In the genomic region with DNA sequence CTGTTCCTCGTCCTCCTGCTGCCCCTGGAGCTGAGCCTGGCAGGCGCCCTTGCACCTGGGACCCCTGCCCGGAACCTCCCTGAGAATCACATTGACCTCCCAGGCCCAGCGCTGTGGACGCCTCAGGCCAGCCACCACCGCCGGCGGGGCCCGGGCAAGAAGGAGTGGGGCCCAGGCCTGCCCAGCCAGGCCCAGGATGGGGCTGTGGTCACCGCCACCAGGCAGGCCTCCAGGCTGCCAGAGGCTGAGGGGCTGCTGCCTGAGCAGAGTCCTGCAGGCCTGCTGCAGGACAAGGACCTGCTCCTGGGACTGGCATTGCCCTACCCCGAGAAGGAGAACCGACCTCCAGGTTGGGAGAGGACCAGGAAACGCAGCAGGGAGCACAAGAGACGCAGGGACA, we compare ENCODE assay signal across 21 cellular contexts. TPM values are rescaled to one million over a fixed set of nuclear protein-coding genes. Genes with fewer than 3 reads are reported as not detected.
DNase-seq lines count a peak whose midpoint lies in the region; ATAC-seq, FAIRE-seq and TF ChIP-seq lines count a peak whose summit lies in the region.
"Had no signal": no experiment of that assay in that cellular context is flagged by ENCODE, and none has a peak within 500 bp of the region (broad histone marks: within the 10 kb centered on the region; RNA-seq: fewer than 3 reads in every experiment).

No MANE protein-coding gene starts in this region.

- CTCF ChIA-PET in K562 (lab: Yijun Ruan, JAX; ENCODE audit: low intra/inter-chr PET ratio): interaction anchor here (0.8 kb wide), 1 partner anchor 9 kb away, joined by 3 read pairs; no protein-coding TSS in a partner anchor

- peaks cover 0 to 2% (median 0%) of the 10 kb centered on the region in 11 experiments; a peak in 4 of 22 replicates for H3K27me3 ChIP-seq in BLaER1 treated with 17β-estradiol and CSF1 and Interleukin-3, amounts not matched to agents 10 nM and 100 nM
- H3K27me3 ChIP-seq in K562 (ENCODE audit: control insufficient read depth in 2 of 2, insufficient read depth in 2 of 2, low read length in 2 of 2) (peaks cover 2 to 17% of the 10 kb centered on the region in 2 experiments; a peak in 3 of 5 replicates), SJCRH30 (no peaks in the 10 kb centered on the region)

- TF ChIP-seq CTCF in K562 (IDR thresholded peaks at IDR 0.05 in 2 of 3, conservative IDR thresholded peaks at IDR 0.05 in 1 of 3; ENCODE audit: insufficient read depth in 2 of 3, low read depth in 1 of 3, low read length in 3 of 3) (no peak), natural killer cell (IDR thresholded peaks at IDR 0.05) (no peak)

- no peaks in the 10 kb centered on the region for H3K9me3 ChIP-seq in BLaER1 treated with 17β-estradiol and CSF1 and Interleukin-3, amounts not matched to agents 10 nM and 100 nM (replicated peaks in 1 of 11)
- H3K9me3 ChIP-seq in K562 (replicated peaks; ENCODE audit: control insufficient read depth, insufficient read depth, low read depth, low read length) (no peaks in the 10 kb centered on the region), SJCRH30 (replicated peaks) (no peaks in the 10 kb centered on the region)
- H3K9me3 ChIP-seq: HAP-1 had no signal

- peak overlapping the region in 6 of 11 experiments; percentile 4 to 76 (median 60); a peak in 9 of 22 replicates for H3K27ac ChIP-seq in BLaER1 treated with 17β-estradiol and CSF1 and Interleukin-3, amounts not matched to agents 10 nM and 100 nM
- H3K27ac ChIP-seq in K562 (ENCODE audit: extremely low read depth, low read depth, low read length) (no peak overlapping the region), SJCRH30 (no peak overlapping the region)
- H3K27ac ChIP-seq: KMS-11 had no signal

- H3K4me1 ChIP-seq in BLaER1 treated with 17β-estradiol and CSF1 and Interleukin-3, amounts not matched to agents 10 nM and 100 nM: peaks cover 43 to 83% (median 82%) of the 10 kb centered on the region in 10 experiments
- H3K4me1 ChIP-seq in K562 (replicated peaks in 1 of 2; ENCODE audit: control insufficient read depth in 2 of 2, insufficient read depth in 2 of 2, low read length in 2 of 2) (peaks cover 12 to 54% of the 10 kb centered on the region in 2 experiments), SJCRH30 (peaks cover 8% of the 10 kb centered on the region)

- ATAC-seq in K562: no peak
- no peak for ATAC-seq in natural killer cell
- ATAC-seq: GM12878, GM23338 had no signal

- peak overlapping the region in 6 of 11 experiments; percentile 6 to 68 (median 42); a peak in 6 of 22 replicates for H3K9ac ChIP-seq in BLaER1 treated with 17β-estradiol and CSF1 and Interleukin-3, amounts not matched to agents 10 nM and 100 nM
- peak overlapping the region in 1 of 2 experiments; percentile 62; a peak in 1 of 4 replicates for H3K9ac ChIP-seq in K562 (ENCODE audit: insufficient read depth in 1 of 2, low read depth in 2 of 2, low read length in 2 of 2)
- H3K9ac ChIP-seq: KMS-11 had no signal

- no TSS peak for BruUV-seq in K562 (replicated peaks; lab: Mats Ljungman, UMichigan)

- no peaks in the 10 kb centered on the region for H3K36me3 Mint-ChIP-seq in natural killer cell
- H3K36me3 Mint-ChIP-seq: CD4-positive, CD25-positive, alpha-beta regulatory T cell; CD8-positive, alpha-beta memory T cell had no signal

- H3K9me1 ChIP-seq in K562 (ENCODE audit: control insufficient read depth, insufficient read depth, low read length): no peaks in the 10 kb centered on the region

- peaks cover 0 to 14% of the 10 kb centered on the region in 2 donors for H3K4me1 Mint-ChIP-seq in natural killer cell
- H3K4me1 Mint-ChIP-seq: CD4-positive, CD25-positive, alpha-beta regulatory T cell; CD8-positive, alpha-beta memory T cell had no signal

- TF ChIP-seq EP300 in K562 (IDR thresholded peaks at IDR 0.05; ENCODE audit: low read length): no peak

- no peaks in the 10 kb centered on the region for H3K27me3 Mint-ChIP-seq in natural killer cell (ENCODE audit: low read depth in 2 of 2)

- DNase-seq in K562 (ENCODE audit: extremely low read depth in 1 of 4, low spot score in 3 of 4) (no peak), islet precursor cell (peak; percentile 40), activated T-cell treated with anti-CD3 and anti-CD28 coated beads for 4 hours (no peak), natural killer cell (no peak), SJCRH30 (no peak)
- DNase-seq: ACHN; AML-193; CD4-positive, CD25-positive, alpha-beta regulatory T cell; CD8-positive, alpha-beta memory T cell; COR-L47; DMS 273 treated with DMSO at 0.1 percent for 48 hours; DMS53; DND-41; EL had no signal

- no peak overlapping the region for H2AFZ ChIP-seq in K562 (ENCODE audit: low read depth, low read length)
- H2AFZ ChIP-seq: GM23338 had no signal

- POLR2A ChIA-PET in K562 (lab: Yijun Ruan, JAX): interaction anchor here (0.6 to 2.3 kb wide), 8 partner anchors 16 to 1072 kb away, joined by 3 to 8 read pairs (median 5); no protein-coding TSS in a partner anchor

- peaks cover 0 to 88% (median 70%) of the 10 kb centered on the region in 11 experiments; a peak in 18 of 22 replicates for H4K20me1 ChIP-seq in BLaER1 treated with 17β-estradiol and CSF1 and Interleukin-3, amounts not matched to agents 10 nM and 100 nM
- H4K20me1 ChIP-seq in K562 (replicated peaks; ENCODE audit: control insufficient read depth, insufficient read depth, low read length): no peaks in the 10 kb centered on the region

- 76% methylated on average over 12 of the region's 14 CpGs for WGBS in K562 (ENCODE audit: insufficient coverage, low coverage, missing lambda C conversion rate)

- no peak overlapping the region for H3K4me3 Mint-ChIP-seq in natural killer cell
- H3K4me3 Mint-ChIP-seq: CD4-positive, CD25-positive, alpha-beta regulatory T cell; CD8-positive, alpha-beta memory T cell; GM23338 had no signal

- H3K4me3 ChIP-seq in BLaER1 treated with 17β-estradiol and CSF1 and Interleukin-3, amounts not matched to agents 10 nM and 100 nM: no peak overlapping the region
- H3K4me3 ChIP-seq in K562: no peak overlapping the region
- no peak overlapping the region for H3K4me3 ChIP-seq in SJCRH30
- H3K4me3 ChIP-seq: GM12878, GM23338, HAP-1 had no signal

- FAIRE-seq in K562 (lab: Jason Lieb, UNC): no peak
- FAIRE-seq: GM12878 had no signal

- peak overlapping the region in 9 of 11 experiments; percentile 85 to 97 (median 93); a peak in 19 of 22 replicates for H3K4me2 ChIP-seq in BLaER1 treated with 17β-estradiol and CSF1 and Interleukin-3, amounts not matched to agents 10 nM and 100 nM
- no peak overlapping the region for H3K4me2 ChIP-seq in K562 (ENCODE audit: insufficient read depth, low read length)
- H3K4me2 ChIP-seq: KMS-11 had no signal

- H3K27ac Mint-ChIP-seq in natural killer cell: no peak overlapping the region
- H3K27ac Mint-ChIP-seq: CD4-positive, CD25-positive, alpha-beta regulatory T cell had no signal

- no peak for TF ChIP-seq POLR2A in K562 (conservative IDR thresholded peaks at IDR 0.05)

- intact Hi-C loops in K562 (cut with micrococcal nuclease): loop anchor here (5.0 kb wide), 1 partner anchor 34 kb away; no protein-coding TSS in a partner anchor
- intact Hi-C loops in natural killer cell (cut with micrococcal nuclease): no loop called here

- peaks cover 0 to 72% (median 49%) of the 10 kb centered on the region in 11 experiments; a peak in 17 of 22 replicates for H3K36me3 ChIP-seq in BLaER1 treated with 17β-estradiol and CSF1 and Interleukin-3, amounts not matched to agents 10 nM and 100 nM
- H3K36me3 ChIP-seq in K562 (ENCODE audit: control insufficient read depth, insufficient read depth, low read length): no peaks in the 10 kb centered on the region
- no peaks in the 10 kb centered on the region for H3K36me3 ChIP-seq in SJCRH30
- H3K36me3 ChIP-seq: HAP-1 had no signal

- TF ChIP-seq RAD21 in K562 (CRISPR knock-in tag; conservative IDR thresholded peaks at IDR 0.05 in 1 of 2, IDR thresholded peaks at IDR 0.05 in 1 of 2): no peak

- in situ Hi-C loops in K562 (cut with MboI): no loop called here

- H3K9me3 Mint-ChIP-seq in natural killer cell: no peaks in the 10 kb centered on the region
- H3K9me3 Mint-ChIP-seq: CD8-positive, alpha-beta memory T cell; GM23338 had no signal

- no peaks in the 10 kb centered on the region for H3K79me2 ChIP-seq in K562 (ENCODE audit: control insufficient read depth, insufficient read depth, low read length)

RNA-seq across cellular contexts. Expression of a gene that starts 14.8 kb away (rescaled TPM):
- not detected in 2 replicates for total RNA-seq in K562 (2011; cell fraction: chromatin; rRNA removed; ENCODE audit: low replicate concordance)
- total RNA-seq in K562 (2011; cell fraction: nucleolus; rRNA removed): not detected in 2 replicates
- not detected in 2 replicates for total RNA-seq in K562 (2011; cell fraction: nucleoplasm; rRNA removed)
- not detected in 2 replicates for total RNA-seq in K562 (2014; rRNA removed)
- 0.04 TPM in 1 of 2 replicates, not detected in the other for total RNA-seq in K562 (2014; rRNA removed; fragmentation: Illumina TruSeq; extraction: Trizol)
- under 0.01 TPM in 1 of 2 replicates, not detected in the other for total RNA-seq in K562 (2015; rRNA removed; fragmentation: Illumina TruSeq; extraction: Trizol)
- total RNA-seq in K562 (2021): not detected in 2 replicates
- polyA plus RNA-seq in K562 (2011; rRNA removed): 0.01 TPM in 1 of 2 replicates, not detected in the other
- polyA plus RNA-seq in K562 (2011; cell fraction: cytosol; rRNA removed): 0.01 TPM in 1 of 2 replicates, not detected in the other
- not detected in 2 replicates for polyA plus RNA-seq in K562 (2011; cell fraction: nucleus; rRNA removed)
- polyA plus RNA-seq in K562 (2012): 0.01 TPM in 2 replicates
- polyA plus RNA-seq in K562 (2014; fragmentation: Illumina TruSeq; extraction: Trizol): not detected in 2 replicates
- under 1 TPM in 1 of 2 experiments, not detected in 1; 0.01 TPM for polyA plus RNA-seq in K562 (2014; fragmentation: Nextera tagmentation; extraction: Ambion mirVana)
- 0.01 TPM in 1 of 2 replicates, not detected in the other for polyA plus RNA-seq in K562 (2014; rRNA removed)
- not detected in 2 replicates for polyA minus RNA-seq in K562 (2011; rRNA and poly(A)+ RNA removed)
- not detected in 2 replicates for polyA minus RNA-seq in K562 (2011; cell fraction: cytosol; rRNA and poly(A)+ RNA removed)
- not detected in 2 replicates for polyA minus RNA-seq in K562 (2011; cell fraction: nucleus; rRNA and poly(A)+ RNA removed)
- 10 to 100 TPM; 10.9 to 24.9 (median 12.1) TPM for total RNA-seq in natural killer cell
- 7.1 and 8.0 TPM in 2 replicates for total RNA-seq in SJCRH30 (2014; rRNA removed; shearing (Covaris generic))
- total RNA-seq: CD4-positive, CD25-positive, alpha-beta regulatory T cell had no signal

RNA-seq across cellular contexts. Expression of a gene that starts 25.3 kb away (rescaled TPM):
- total RNA-seq in K562 (2011; cell fraction: chromatin; rRNA removed; ENCODE audit: low replicate concordance): 61.6 and 182 TPM in 2 replicates
- total RNA-seq in K562 (2011; cell fraction: nucleolus; rRNA removed): 209 and 213 TPM in 2 replicates
- 129 and 143 TPM in 2 replicates for total RNA-seq in K562 (2011; cell fraction: nucleoplasm; rRNA removed)
- total RNA-seq in K562 (2014; rRNA removed) (286 and 326 TPM in 2 replicates), K562 (2014; rRNA removed; fragmentation: Illumina TruSeq; extraction: Trizol) (69.7 and 100 TPM in 2 replicates), K562 (2015; rRNA removed; fragmentation: Illumina TruSeq; extraction: Trizol) (143 TPM in 2 replicates), K562 (2021) (211 and 212 TPM in 2 replicates), natural killer cell (10 to 100 TPM; 50.6 to 66.0 (median 60.4) TPM)
- polyA plus RNA-seq in K562 (2011; rRNA removed) (138 and 190 TPM in 2 replicates), K562 (2014; fragmentation: Illumina TruSeq; extraction: Trizol) (185 and 189 TPM in 2 replicates), K562 (2014; fragmentation: Nextera tagmentation; extraction: Ambion mirVana) (10 to 100 TPM; 12.4 to 25.9 TPM), K562 (2014; rRNA removed) (270 and 279 TPM in 2 replicates)
- 297 and 419 TPM in 2 replicates for polyA plus RNA-seq in K562 (2011; cell fraction: cytosol; rRNA removed)
- 289 and 315 TPM in 2 replicates for polyA plus RNA-seq in K562 (2011; cell fraction: nucleus; rRNA removed)
- polyA plus RNA-seq in K562 (2012): 217 and 239 TPM in 2 replicates
- 95.3 and 109 TPM in 2 replicates for polyA minus RNA-seq in K562 (2011; rRNA and poly(A)+ RNA removed)
- polyA minus RNA-seq in K562 (2011; cell fraction: cytosol; rRNA and poly(A)+ RNA removed): 94.6 and 115 TPM in 2 replicates
- 71.6 and 96.6 TPM in 2 replicates for polyA minus RNA-seq in K562 (2011; cell fraction: nucleus; rRNA and poly(A)+ RNA removed)
- total RNA-seq in SJCRH30 (2014; rRNA removed; shearing (Covaris generic)): 172 and 174 TPM in 2 replicates

RNA-seq across cellular contexts. Expression of a gene that starts 29.6 kb away (rescaled TPM):
- 54.8 and 123 TPM in 2 replicates for total RNA-seq in K562 (2011; cell fraction: chromatin; rRNA removed; ENCODE audit: low replicate concordance)
- 175 TPM in 2 replicates for total RNA-seq in K562 (2011; cell fraction: nucleolus; rRNA removed)
- 116 and 126 TPM in 2 replicates for total RNA-seq in K562 (2011; cell fraction: nucleoplasm; rRNA removed)
- total RNA-seq in K562 (2014; rRNA removed) (89.3 and 118 TPM in 2 replicates), K562 (2014; rRNA removed; fragmentation: Illumina TruSeq; extraction: Trizol) (15.5 and 26.8 TPM in 2 replicates), K562 (2015; rRNA removed; fragmentation: Illumina TruSeq; extraction: Trizol) (53.7 and 57.5 TPM in 2 replicates), K562 (2021) (81.6 and 85.8 TPM in 2 replicates), natural killer cell (100 to 1,000 TPM in 2 of 3 donors, 10 to 100 TPM in 1; 94.6 to 122 (median 104) TPM)
- polyA plus RNA-seq in K562 (2011; rRNA removed) (48.5 and 76.2 TPM in 2 replicates), K562 (2014; fragmentation: Illumina TruSeq; extraction: Trizol) (81.4 and 99.0 TPM in 2 replicates), K562 (2014; fragmentation: Nextera tagmentation; extraction: Ambion mirVana) (10 to 100 TPM; 31.4 to 51.5 TPM), K562 (2014; rRNA removed) (105 TPM in 2 replicates)
- 121 and 255 TPM in 2 replicates for polyA plus RNA-seq in K562 (2011; cell fraction: cytosol; rRNA removed)
- 125 and 161 TPM in 2 replicates for polyA plus RNA-seq in K562 (2011; cell fraction: nucleus; rRNA removed)
- 83.4 and 188 TPM in 2 replicates for polyA plus RNA-seq in K562 (2012)
- 17.2 and 22.0 TPM in 2 replicates for polyA minus RNA-seq in K562 (2011; rRNA and poly(A)+ RNA removed)
- 47.0 and 66.3 TPM in 2 replicates for polyA minus RNA-seq in K562 (2011; cell fraction: cytosol; rRNA and poly(A)+ RNA removed)
- 18.8 and 20.9 TPM in 2 replicates for polyA minus RNA-seq in K562 (2011; cell fraction: nucleus; rRNA and poly(A)+ RNA removed)
- 13.0 and 16.5 TPM in 2 replicates for total RNA-seq in SJCRH30 (2014; rRNA removed; shearing (Covaris generic))

RNA-seq across cellular contexts. Expression of a gene that starts 42.3 kb away (rescaled TPM):
- 3.1 and 10.3 TPM in 2 replicates for total RNA-seq in K562 (2011; cell fraction: chromatin; rRNA removed; ENCODE audit: low replicate concordance)
- 13.0 and 14.1 TPM in 2 replicates for total RNA-seq in K562 (2011; cell fraction: nucleolus; rRNA removed)
- 7.6 and 11.3 TPM in 2 replicates for total RNA-seq in K562 (2011; cell fraction: nucleoplasm; rRNA removed)
- total RNA-seq in K562 (2014; rRNA removed) (44.1 and 44.9 TPM in 2 replicates), K562 (2014; rRNA removed; fragmentation: Illumina TruSeq; extraction: Trizol) (9.6 and 15.2 TPM in 2 replicates), K562 (2015; rRNA removed; fragmentation: Illumina TruSeq; extraction: Trizol) (23.8 and 24.5 TPM in 2 replicates), K562 (2021) (23.2 and 24.9 TPM in 2 replicates), natural killer cell (10 to 100 TPM; 22.6 to 38.0 (median 28.1) TPM)
- polyA plus RNA-seq in K562 (2011; rRNA removed) (35.2 and 64.0 TPM in 2 replicates), K562 (2014; fragmentation: Illumina TruSeq; extraction: Trizol) (34.1 and 34.7 TPM in 2 replicates), K562 (2014; fragmentation: Nextera tagmentation; extraction: Ambion mirVana) (10 to 100 TPM; 10.6 to 16.4 TPM), K562 (2014; rRNA removed) (45.8 and 49.6 TPM in 2 replicates)
- 96.3 and 104 TPM in 2 replicates for polyA plus RNA-seq in K562 (2011; cell fraction: cytosol; rRNA removed)
- polyA plus RNA-seq in K562 (2011; cell fraction: nucleus; rRNA removed): 14.1 and 20.6 TPM in 2 replicates
- polyA plus RNA-seq in K562 (2012): 26.0 and 39.2 TPM in 2 replicates
- 15.9 and 20.2 TPM in 2 replicates for polyA minus RNA-seq in K562 (2011; rRNA and poly(A)+ RNA removed)
- polyA minus RNA-seq in K562 (2011; cell fraction: cytosol; rRNA and poly(A)+ RNA removed): 14.4 and 33.6 TPM in 2 replicates
- 6.2 and 9.4 TPM in 2 replicates for polyA minus RNA-seq in K562 (2011; cell fraction: nucleus; rRNA and poly(A)+ RNA removed)
- not detected in 2 replicates for total RNA-seq in SJCRH30 (2014; rRNA removed; shearing (Covaris generic))
- total RNA-seq: A172, G401 had no signal

RNA-seq across cellular contexts. Expression of a gene that starts 51.6 kb away (rescaled TPM):
- total RNA-seq in K562 (2011; cell fraction: chromatin; rRNA removed; ENCODE audit: low replicate concordance): 25.1 and 57.8 TPM in 2 replicates
- total RNA-seq in K562 (2011; cell fraction: nucleolus; rRNA removed): 47.5 and 48.8 TPM in 2 replicates
- total RNA-seq in K562 (2011; cell fraction: nucleoplasm; rRNA removed): 32.2 and 35.3 TPM in 2 replicates
- 11.6 and 14.7 TPM in 2 replicates for total RNA-seq in K562 (2014; rRNA removed)
- 2.6 and 3.9 TPM in 2 replicates for total RNA-seq in K562 (2014; rRNA removed; fragmentation: Illumina TruSeq; extraction: Trizol)
- total RNA-seq in K562 (2015; rRNA removed; fragmentation: Illumina TruSeq; extraction: Trizol): 6.1 and 6.7 TPM in 2 replicates
- total RNA-seq in K562 (2021): 15.7 and 16.4 TPM in 2 replicates
- 8.3 and 18.1 TPM in 2 replicates for polyA plus RNA-seq in K562 (2011; rRNA removed)
- 18.0 and 19.5 TPM in 2 replicates for polyA plus RNA-seq in K562 (2011; cell fraction: cytosol; rRNA removed)
- 93.3 and 93.5 TPM in 2 replicates for polyA plus RNA-seq in K562 (2011; cell fraction: nucleus; rRNA removed)
- polyA plus RNA-seq in K562 (2012): 11.8 and 19.7 TPM in 2 replicates
- polyA plus RNA-seq in K562 (2014; fragmentation: Illumina TruSeq; extraction: Trizol): 5.9 and 9.8 TPM in 2 replicates
- 1 to 10 TPM in 1 of 2 experiments, under 1 TPM in 1; 0.69 to 1.3 TPM for polyA plus RNA-seq in K562 (2014; fragmentation: Nextera tagmentation; extraction: Ambion mirVana)
- polyA plus RNA-seq in K562 (2014; rRNA removed): 20.9 and 23.7 TPM in 2 replicates
- 5.7 and 7.3 TPM in 2 replicates for polyA minus RNA-seq in K562 (2011; rRNA and poly(A)+ RNA removed)
- polyA minus RNA-seq in K562 (2011; cell fraction: cytosol; rRNA and poly(A)+ RNA removed): 3.5 and 14.7 TPM in 2 replicates
- polyA minus RNA-seq in K562 (2011; cell fraction: nucleus; rRNA and poly(A)+ RNA removed): 29.5 and 46.7 TPM in 2 replicates
- 10 to 100 TPM; 57.6 to 79.1 (median 69.8) TPM for total RNA-seq in natural killer cell
- total RNA-seq in SJCRH30 (2014; rRNA removed; shearing (Covaris generic)): not detected in 2 replicates

Comparison
In these comparisons a context has a peak if more than half of its experiments do, and no peak if none do; other contexts are left out.
1. H3K27ac ChIP-seq: peak in BLaER1 treated with 17β-estradiol and CSF1 and Interleukin-3, amounts not matched to agents 10 nM and 100 nM (6 of 11); none in K562 (single experiment) and SJCRH30 (single experiment).